ENCODE assay signal across 11 cellular contexts in the genomic region with DNA sequence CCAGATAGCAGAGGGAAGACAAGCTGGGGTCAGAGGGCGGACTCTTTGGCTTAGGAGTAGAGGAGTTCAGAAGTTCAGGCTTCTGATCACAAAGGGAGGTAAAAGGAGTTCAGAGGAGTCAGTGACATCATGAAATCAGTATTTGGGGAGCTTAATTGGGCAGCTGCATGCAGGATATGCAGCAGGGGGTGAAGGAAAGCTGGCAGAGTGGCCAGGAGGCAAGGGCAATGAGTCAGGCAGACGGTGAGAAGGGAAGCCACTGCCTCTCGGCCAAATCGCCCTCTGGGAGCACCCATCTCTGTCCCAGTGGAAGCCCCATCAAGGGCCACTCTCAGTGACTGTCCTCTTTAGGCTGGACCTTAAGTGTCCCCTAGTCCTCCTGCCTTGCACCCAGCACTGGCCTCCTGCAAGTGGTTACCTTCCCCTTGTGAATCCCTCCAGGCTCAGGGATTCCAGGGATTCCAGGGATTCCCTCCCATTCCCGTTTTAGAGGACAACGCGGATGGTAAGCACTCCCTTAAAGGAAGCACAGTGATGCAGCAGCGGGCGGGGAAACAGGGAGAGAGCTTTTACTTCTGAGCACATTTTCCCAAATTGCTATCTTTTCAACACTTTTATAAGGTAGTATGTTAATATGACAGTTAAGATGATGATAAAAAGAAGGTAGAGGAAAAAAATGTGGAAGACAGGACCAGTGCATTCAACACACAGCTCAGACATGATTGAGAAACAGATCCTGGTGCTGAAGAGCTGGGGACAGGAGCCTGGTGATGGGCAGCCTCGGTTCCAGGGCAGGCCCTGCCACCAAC.
DNase-seq lines count a peak whose midpoint lies in the region; ATAC-seq and TF ChIP-seq lines count a peak whose summit lies in the region.
"Had no signal": no experiment of that assay in that cellular context is flagged by ENCODE, and none has a peak within 500 bp of the region (broad histone marks: within the 10 kb centered on the region; RNA-seq: fewer than 3 reads in every experiment).

No MANE protein-coding gene starts in this region.

- DNase-seq in GOT3 (lab: John Stamatoyannopoulos, UW), result peak; percentile 22
- peak; percentile 85 for DNase-seq in RPMI7951 (ENCODE audit: low read depth)
- peak; percentile 81 for DNase-seq in glomerular visceral epithelial cell (ENCODE audit: extremely low spot score)
- no peak for DNase-seq in left lung
- DNase-seq in CD8-positive, alpha-beta memory T cell, result no peak
- DNase-seq in NCI-H187 treated with DMSO at 0.1 percent for 48 hours (lab: John Stamatoyannopoulos, UW), result no peak
- DNase-seq in OCI-M2 (lab: John Stamatoyannopoulos, UW; ENCODE audit: unreplicated experiment), result no peak
- DNase-seq: dermis blood vessel endothelial cell, kidney, NCI-H2171 had no signal

- peaks cover 18 to 29% of the 10 kb centered on the region in 2 donors for H3K27me3 Mint-ChIP-seq in CD8-positive, alpha-beta memory T cell

- H3K9me3 ChIP-seq in skeletal muscle tissue (ENCODE audit: control insufficient read depth in 3 of 3, low read length in 3 of 3) (no peaks in the 10 kb centered on the region), left lung (no peaks in the 10 kb centered on the region)
- no peaks in the 10 kb centered on the region for H3K9me3 ChIP-seq in CD8-positive, alpha-beta memory T cell (ENCODE audit: low read length)

- H3K36me3 Mint-ChIP-seq in CD8-positive, alpha-beta memory T cell, result no peaks in the 10 kb centered on the region

- H3K36me3 ChIP-seq in skeletal muscle tissue (ENCODE audit: control insufficient read depth in 3 of 3, insufficient read depth in 3 of 3, low read length in 3 of 3) (no peaks in the 10 kb centered on the region), left lung (no peaks in the 10 kb centered on the region)
- no peaks in the 10 kb centered on the region for H3K36me3 ChIP-seq in CD8-positive, alpha-beta memory T cell (ENCODE audit: insufficient read depth, low read length)

- no peak for TF ChIP-seq CTCF in left lung (IDR thresholded peaks at IDR 0.05)

- H3K9ac ChIP-seq in skeletal muscle tissue (ENCODE audit: low read depth in 1 of 3, low read length in 3 of 3), result peak overlapping the region in 2 of 3 donors; percentile 1 to 33

- intact Hi-C loops in left lung (cut with DNase I), result no loop called here

- no peak overlapping the region for H3K27ac ChIP-seq in skeletal muscle tissue (ENCODE audit: low read depth, low read length)
- H3K27ac ChIP-seq in left lung, result no peak overlapping the region
- H3K27ac ChIP-seq in CD8-positive, alpha-beta memory T cell (ENCODE audit: low read depth, low read length), result no peak overlapping the region

- H3K4me3 ChIP-seq in skeletal muscle tissue (ENCODE audit: low read length in 3 of 3) (no peak overlapping the region), left lung (no peak overlapping the region)
- no peak overlapping the region for H3K4me3 ChIP-seq in CD8-positive, alpha-beta memory T cell (ENCODE audit: low read length)

- no peak for ATAC-seq in left lung

- H3K27me3 ChIP-seq in skeletal muscle tissue (ENCODE audit: control insufficient read depth in 3 of 3, insufficient read depth in 3 of 3, low read length in 3 of 3) (no peaks in the 10 kb centered on the region), left lung (peaks cover 0 to 38% of the 10 kb centered on the region in 2 donors)
- H3K27me3 ChIP-seq in CD8-positive, alpha-beta memory T cell (ENCODE audit: insufficient read depth, low read length, poor library complexity, severe bottlenecking), result peaks cover 4% of the 10 kb centered on the region

- H3K4me1 Mint-ChIP-seq in CD8-positive, alpha-beta memory T cell, result no peaks in the 10 kb centered on the region

- H3K4me3 Mint-ChIP-seq in CD8-positive, alpha-beta memory T cell, result no peak overlapping the region

- H3K27ac Mint-ChIP-seq in CD8-positive, alpha-beta memory T cell, result no peak overlapping the region

- POLR2A ChIA-PET in CD8-positive, alpha-beta memory T cell (lab: Charles Lee), result no interaction called here

- peaks cover 27 to 52% (median 33%) of the 10 kb centered on the region in 3 donors for H3K4me1 ChIP-seq in skeletal muscle tissue (ENCODE audit: control insufficient read depth in 3 of 3, insufficient read depth in 3 of 3, low read length in 3 of 3)
- H3K4me1 ChIP-seq in left lung, result no peaks in the 10 kb centered on the region
- H3K4me1 ChIP-seq in CD8-positive, alpha-beta memory T cell (ENCODE audit: insufficient read depth, low read length), result no peaks in the 10 kb centered on the region

- H3K9me3 Mint-ChIP-seq in CD8-positive, alpha-beta memory T cell, result no peaks in the 10 kb centered on the region

- CTCF ChIA-PET in CD8-positive, alpha-beta memory T cell (lab: Charles Lee), result no interaction called here

Comparison
In these comparisons a context has a peak if more than half of its experiments do, and no peak if none do; other contexts are left out.
1. DNase-seq: peak in GOT3 (single experiment), RPMI7951 (single experiment) and glomerular visceral epithelial cell (single experiment); none in left lung (0 of 2), CD8-positive, alpha-beta memory T cell (0 of 5), NCI-H187 treated with DMSO at 0.1 percent for 48 hours (single experiment) and OCI-M2 (single experiment).